8 cellular contexts compared by ENCODE assay signal in the genomic region with DNA sequence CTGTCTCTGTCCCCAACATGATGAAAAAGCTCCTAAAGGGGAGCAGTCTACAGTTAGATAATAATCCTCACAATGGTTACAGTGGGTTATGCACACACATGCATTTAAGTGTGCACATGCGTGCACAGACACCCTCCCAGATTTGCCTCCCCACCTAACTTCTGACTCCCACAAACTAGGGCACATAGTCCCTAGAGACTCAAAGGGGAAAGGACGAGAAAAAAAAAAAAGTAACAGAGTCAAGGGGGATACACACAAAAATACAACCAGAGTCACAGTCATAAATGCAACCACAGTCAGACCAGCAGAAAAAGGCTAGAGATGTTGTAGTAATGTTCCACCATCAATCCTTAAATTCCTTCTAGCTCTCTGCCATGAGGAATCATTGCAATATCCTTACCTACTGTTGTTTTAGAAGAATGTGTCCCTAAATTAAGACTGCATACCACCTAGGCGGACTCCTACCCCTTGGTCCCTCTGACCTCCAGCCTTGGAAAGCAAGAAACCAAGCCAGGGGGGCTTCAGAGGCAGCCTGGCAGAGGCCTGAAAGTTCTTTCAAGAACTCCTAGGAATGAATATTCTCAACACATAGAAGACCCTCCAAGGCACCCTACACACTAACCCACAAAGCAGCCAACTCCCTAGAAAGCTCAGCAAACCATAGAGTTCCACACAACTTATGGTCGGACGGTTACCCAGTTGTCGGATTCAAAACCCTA. TPM values are rescaled to one million over a fixed set of nuclear protein-coding genes. Genes with fewer than 3 reads are reported as not detected.
DNase-seq lines count a peak whose midpoint lies in the region; ATAC-seq and TF ChIP-seq lines count a peak whose summit lies in the region.

No MANE protein-coding gene starts in this region.

- H3K4me3 Mint-ChIP-seq in activated T-cell treated with anti-CD3 and anti-CD28 coated beads, Interleukin-2, amount 50 U/mL, for 72 hours, result peak overlapping the region; percentile 97 to 98
- H3K4me3 Mint-ChIP-seq in memory B cell, result peak overlapping the region; percentile 92

- ATAC-seq in activated T-cell treated with anti-CD3 and anti-CD28 coated beads, Interleukin-2, amount 50 U/mL, for 72 hours (replicated peaks in 1 of 2), result no peak
- ATAC-seq in body of pancreas (no peak), memory B cell (ENCODE audit: low read depth) (no peak), upper lobe of left lung (ENCODE audit: low FRiP score in 2 of 2) (no peak), HG03097 (IDR thresholded peaks at IDR 0.05; ENCODE audit: low FRiP score, unreplicated experiment) (no peak), GM19452 (IDR thresholded peaks at IDR 0.05; ENCODE audit: unreplicated experiment) (no peak)

- H3K4me1 ChIP-seq in body of pancreas, result peaks cover 47% of the 10 kb centered on the region
- peaks cover 43 to 70% (median 47%) of the 10 kb centered on the region in 4 donors for H3K4me1 ChIP-seq in upper lobe of left lung

- H3K27me3 ChIP-seq in body of pancreas, result no peaks in the 10 kb centered on the region
- H3K27me3 ChIP-seq in upper lobe of left lung, result no peaks in the 10 kb centered on the region

- no peak for TF ChIP-seq POLR2A in body of pancreas (IDR thresholded peaks at IDR 0.05)
- no peak for TF ChIP-seq POLR2A in upper lobe of left lung (IDR thresholded peaks at IDR 0.05)

- no peak for TF ChIP-seq CTCF in body of pancreas (IDR thresholded peaks at IDR 0.05)
- no peak for TF ChIP-seq CTCF in upper lobe of left lung (IDR thresholded peaks at IDR 0.05)

- H3K36me3 ChIP-seq in body of pancreas (replicated peaks in 1 of 2; ENCODE audit: insufficient read depth in 1 of 2, low read depth in 2 of 2), result peaks cover 0 to 6% of the 10 kb centered on the region in 2 donors
- H3K36me3 ChIP-seq in upper lobe of left lung, result peaks cover 5 to 57% (median 30%) of the 10 kb centered on the region in 4 donors

- no peaks in the 10 kb centered on the region for H3K27me3 Mint-ChIP-seq in activated T-cell treated with anti-CD3 and anti-CD28 coated beads, Interleukin-2, amount 50 U/mL, for 72 hours (ENCODE audit: low read depth)
- H3K27me3 Mint-ChIP-seq in memory B cell, result no peaks in the 10 kb centered on the region

- intact Hi-C loops in body of pancreas (cut with DNase I), result no loop called here

- peak overlapping the region; percentile 93 for H3K27ac Mint-ChIP-seq in activated T-cell treated with anti-CD3 and anti-CD28 coated beads, Interleukin-2, amount 50 U/mL, for 72 hours
- H3K27ac Mint-ChIP-seq in memory B cell, result peak overlapping the region; percentile 89

- peaks cover 56% of the 10 kb centered on the region for H3K4me1 Mint-ChIP-seq in activated T-cell treated with anti-CD3 and anti-CD28 coated beads, Interleukin-2, amount 50 U/mL, for 72 hours (ENCODE audit: low read depth)
- peaks cover 38% of the 10 kb centered on the region for H3K4me1 Mint-ChIP-seq in memory B cell

- H3K36me3 Mint-ChIP-seq in activated T-cell treated with anti-CD3 and anti-CD28 coated beads, Interleukin-2, amount 50 U/mL, for 72 hours (ENCODE audit: insufficient read depth in 2 of 2), result peaks cover 9 to 14% of the 10 kb centered on the region in 2 donors
- H3K36me3 Mint-ChIP-seq in memory B cell, result peaks cover 16% of the 10 kb centered on the region

- WGBS in body of pancreas, 2 donors, result 23 to 28% methylated on average over 6 of the region's 6 CpGs
- 28 to 30% methylated on average over 6 of the region's 6 CpGs for WGBS in upper lobe of left lung, 2 donors

- no peaks in the 10 kb centered on the region for H3K9me3 Mint-ChIP-seq in activated T-cell treated with anti-CD3 and anti-CD28 coated beads, Interleukin-2, amount 50 U/mL, for 72 hours
- no peaks in the 10 kb centered on the region for H3K9me3 Mint-ChIP-seq in memory B cell

- TF ChIP-seq EP300 in upper lobe of left lung (IDR thresholded peaks at IDR 0.05), result no peak

- no peak for DNase-seq in activated T-cell treated with anti-CD3 and anti-CD28 coated beads, Interleukin-2, amount 50 U/mL, for 72 hours
- no peak for DNase-seq in activated T-cell treated with anti-CD3 and anti-CD28 coated beads, Interleukin-2, amount 50 U/mL, for 1 hour
- DNase-seq in body of pancreas (no peak), memory B cell (ENCODE audit: low spot score in 2 of 2) (no peak), upper lobe of left lung (no peak), NCI-H524 (lab: John Stamatoyannopoulos, UW) (no peak)

- H3K27ac ChIP-seq in body of pancreas (peak overlapping the region in 3 of 4 donors; percentile 79 to 89 (median 86)), upper lobe of left lung (peak overlapping the region; percentile 91 to 96 (median 93))

- no peaks in the 10 kb centered on the region for H3K9me3 ChIP-seq in body of pancreas
- no peaks in the 10 kb centered on the region for H3K9me3 ChIP-seq in upper lobe of left lung

- H3K4me3 ChIP-seq in body of pancreas (peak overlapping the region; percentile 75 to 97), upper lobe of left lung (peak overlapping the region; percentile 83 to 96 (median 90))

RNA-seq across cellular contexts. Expression of gene CRTC2, which starts 1.3 kb away (rescaled TPM):
- total RNA-seq in activated T-cell treated with anti-CD3 and anti-CD28 coated beads, Interleukin-2, amount 50 U/mL, for 72 hours, result 100 to 1,000 TPM; 107 to 121 TPM
- total RNA-seq in body of pancreas (10 to 100 TPM; 15.2 to 15.8 TPM), upper lobe of left lung (10 to 100 TPM; 19.4 to 93.2 (median 37.6) TPM)

RNA-seq across cellular contexts. Expression of gene SLC39A1, which starts 6.2 kb away (rescaled TPM):
- 10 to 100 TPM; 86.5 to 90.7 TPM for total RNA-seq in activated T-cell treated with anti-CD3 and anti-CD28 coated beads, Interleukin-2, amount 50 U/mL, for 72 hours
- total RNA-seq in body of pancreas (10 to 100 TPM; 30.7 to 35.5 TPM), upper lobe of left lung (100 to 1,000 TPM in 3 of 6 donors, 10 to 100 TPM in 3; 41.9 to 145 (median 102) TPM)

RNA-seq across cellular contexts. Expression of gene CREB3L4, which starts 10.5 kb away (rescaled TPM):
- total RNA-seq in activated T-cell treated with anti-CD3 and anti-CD28 coated beads, Interleukin-2, amount 50 U/mL, for 72 hours, result 10 to 100 TPM; 13.7 to 13.9 TPM
- total RNA-seq in body of pancreas, result 10 to 100 TPM in 1 of 2 donors, under 1 TPM in 1; 0.66 to 14.0 TPM
- 10 to 100 TPM in 3 of 6 donors, 1 to 10 TPM in 3; 4.7 to 17.4 (median 9.4) TPM for total RNA-seq in upper lobe of left lung

RNA-seq across cellular contexts. Expression of gene DENND4B, which starts 10.6 kb away (rescaled TPM):
- 100 to 1,000 TPM; 105 to 108 TPM for total RNA-seq in activated T-cell treated with anti-CD3 and anti-CD28 coated beads, Interleukin-2, amount 50 U/mL, for 72 hours
- total RNA-seq in body of pancreas (10 to 100 TPM; 33.2 to 54.7 TPM), upper lobe of left lung (100 to 1,000 TPM in 4 of 6 donors, 10 to 100 TPM in 2; 43.3 to 151 (median 103) TPM)

RNA-seq across cellular contexts. Expression of gene JTB, which starts 20.3 kb away (rescaled TPM):
- 100 to 1,000 TPM; 130 to 133 TPM for total RNA-seq in activated T-cell treated with anti-CD3 and anti-CD28 coated beads, Interleukin-2, amount 50 U/mL, for 72 hours
- total RNA-seq in body of pancreas (100 to 1,000 TPM; 151 to 177 TPM), upper lobe of left lung (100 to 1,000 TPM; 123 to 285 (median 157) TPM)
